In genomic region chr4:152961752-152962117, GRCh38 we compare ENCODE assay signal across 23 cellular contexts. TPM values are rescaled to one million over a fixed set of nuclear protein-coding genes. Genes with fewer than 3 reads are reported as not detected.
A peak's percentile ranks its signal among the peaks of the same experiment; 100 is the strongest.
DNase-seq lines count a peak whose midpoint lies in the region; ATAC-seq and TF ChIP-seq lines count a peak whose summit lies in the region.
"Had no signal": no experiment of that assay in that cellular context is flagged by ENCODE, and none has a peak within 500 bp of the region (broad histone marks: within the 10 kb centered on the region; RNA-seq: fewer than 3 reads in every experiment).

No MANE protein-coding gene starts in this region.

- DNase-seq in amniotic epithelial cell (ENCODE audit: low read depth) (peak; percentile 87), fibroblast of peridontal ligament (ENCODE audit: extremely low read depth) (peak; percentile 69), omental fat pad (ENCODE audit: low spot score) (no peak), type B pancreatic cell (ENCODE audit: extremely low spot score, unreplicated experiment) (no peak), EL (no peak), COLO668 (lab: John Stamatoyannopoulos, UW; ENCODE audit: unreplicated experiment) (no peak)
- no peak for DNase-seq in activated CD8-positive, alpha-beta memory T cell treated with anti-CD3 and anti-CD28 coated beads, Interleukin-2, amount 50 U/mL, for 4 hours
- DNase-seq: activated CD4-positive, alpha-beta T cell treated with anti-CD3 and anti-CD28 coated beads for 48 hours; activated naive CD4-positive, alpha-beta T cell treated with Interleukin-2 at 50 U/mL for 16 hours; activated T-cell treated with anti-CD3 and anti-CD28 coated beads, Interleukin-2, amount 50 U/mL, for 4 hours; colonic mucosa; glutamatergic neuron; kidney; NCI-H1436 treated with DMSO at 0.1 percent for 48 hours; NCI-H446; right lobe of liver; RPMI8226; stimulated activated CD4-positive, alpha-beta T cell treated with anti-CD3 and anti-CD28 coated beads, Interleukin-15, amount 100 ng/mL, for 24 hours; stimulated activated naive CD4-positive, alpha-beta T cell had no signal

- TF ChIP-seq CTCF in omental fat pad (IDR thresholded peaks at IDR 0.05): no peak
- TF ChIP-seq CTCF in type B pancreatic cell (conservative IDR thresholded peaks at IDR 0.05): no peak

- H3K27ac Mint-ChIP-seq in type B pancreatic cell: peak overlapping the region; percentile 2
- H3K27ac Mint-ChIP-seq: CD14-positive monocyte; nephron; T-helper 1 cell treated with Interleukin-12 subunit alpha and Interleukin-12 subunit beta and Interleukin-4 antibody, amounts not matched to agents 30 μg/mL and 1 μg/mL, for 36 hours had no signal

- peaks cover 30% of the 10 kb centered on the region for H3K4me1 Mint-ChIP-seq in type B pancreatic cell (ENCODE audit: unreplicated experiment)

- ATAC-seq in omental fat pad (ENCODE audit: low FRiP score): peak; percentile 65
- no peak for ATAC-seq in esophagus mucosa
- ATAC-seq: activated T-cell treated with anti-CD3 and anti-CD28 coated beads, Interleukin-2, amount 50 U/mL, for 4 hours; right lobe of liver had no signal

- H3K36me3 Mint-ChIP-seq in type B pancreatic cell: peaks cover 10% of the 10 kb centered on the region
- H3K36me3 Mint-ChIP-seq: CD14-positive monocyte had no signal

- H3K27me3 Mint-ChIP-seq in type B pancreatic cell: no peaks in the 10 kb centered on the region

- no peaks in the 10 kb centered on the region for H3K9me3 Mint-ChIP-seq in type B pancreatic cell
- H3K9me3 Mint-ChIP-seq: activated T-cell treated with anti-CD3 and anti-CD28 coated beads, Interleukin-2, amount 50 U/mL, for 4 hours; CD14-positive monocyte; nephron; T-helper 1 cell treated with Interleukin-12 subunit alpha and Interleukin-12 subunit beta and Interleukin-4 antibody, amounts not matched to agents 30 μg/mL and 1 μg/mL, for 36 hours had no signal

- H3K4me3 Mint-ChIP-seq in type B pancreatic cell: no peak overlapping the region
- H3K4me3 Mint-ChIP-seq: activated T-cell treated with anti-CD3 and anti-CD28 coated beads, Interleukin-2, amount 50 U/mL, for 4 hours; CD14-positive monocyte; nephron; T-helper 1 cell treated with Interleukin-12 subunit alpha and Interleukin-12 subunit beta and Interleukin-4 antibody, amounts not matched to agents 30 μg/mL and 1 μg/mL, for 36 hours had no signal

RNA-seq across cellular contexts. Expression of gene FHDC1, which starts 25.6 kb away (rescaled TPM):
- 1 to 10 TPM in 3 of 4 donors, under 1 TPM in 1; 0.96 to 2.0 (median 1.2) TPM for total RNA-seq in omental fat pad
- 23.1 and 78.0 TPM in 2 replicates for total RNA-seq in type B pancreatic cell (ENCODE audit: low replicate concordance)
- 5.9 TPM for total RNA-seq in esophagus mucosa

Comparison
In these comparisons a context has a peak if more than half of its experiments do, and no peak if none do; other contexts are left out.
1. DNase-seq: peak in amniotic epithelial cell (single experiment) and fibroblast of peridontal ligament (single experiment); none in omental fat pad (single experiment), type B pancreatic cell (single experiment), EL (single experiment), activated CD8-positive, alpha-beta memory T cell treated with anti-CD3 and anti-CD28 coated beads, Interleukin-2, amount 50 U/mL, for 4 hours (single experiment) and COLO668 (single experiment).